In the genomic region with DNA sequence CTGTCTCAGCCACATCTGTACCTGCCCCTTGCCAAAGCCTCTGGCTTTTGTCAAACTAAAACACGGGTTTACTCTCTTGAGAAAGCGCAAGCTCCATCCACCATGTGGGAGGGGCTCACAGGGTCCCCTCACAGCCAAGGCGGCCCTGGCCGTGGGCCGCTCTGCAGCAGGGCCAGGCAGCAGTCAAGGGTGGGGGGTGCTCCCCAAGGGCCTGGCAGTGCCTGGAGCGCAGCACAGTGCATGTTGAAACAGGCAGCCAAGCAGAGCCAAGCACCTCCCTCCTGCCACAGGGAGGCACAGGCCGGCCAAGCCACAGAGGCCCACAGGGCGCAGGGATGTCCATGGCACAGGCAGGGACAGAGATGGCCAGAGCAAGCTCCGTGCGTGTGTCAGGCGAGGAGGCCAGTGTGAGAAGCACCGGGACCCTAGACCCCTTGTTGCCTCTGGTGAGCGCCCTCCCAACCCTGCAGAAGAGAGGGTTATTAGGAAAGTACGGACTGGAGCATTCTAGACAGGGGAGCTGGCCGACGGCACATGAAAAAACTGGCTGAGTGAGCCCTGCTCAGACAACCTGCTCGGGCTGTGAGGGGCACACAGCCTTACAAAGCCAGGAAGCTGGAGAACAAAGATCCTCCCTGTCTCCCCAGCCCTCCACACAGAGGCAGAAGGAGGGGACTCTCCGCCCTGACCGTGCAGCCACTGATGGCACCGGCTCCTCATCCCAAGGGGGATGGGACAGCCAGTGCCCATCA, we compare ENCODE assay signal across 9 cellular contexts. TPM values are rescaled to one million over a fixed set of nuclear protein-coding genes. Genes with fewer than 3 reads are reported as not detected.
A peak's percentile ranks its signal among the peaks of the same experiment; 100 is the strongest.
DNase-seq lines count a peak whose midpoint lies in the region; ATAC-seq, FAIRE-seq and TF ChIP-seq lines count a peak whose summit lies in the region.
"Had no signal": no experiment of that assay in that cellular context is flagged by ENCODE, and none has a peak within 500 bp of the region (broad histone marks: within the 10 kb centered on the region; RNA-seq: fewer than 3 reads in every experiment).

No MANE protein-coding gene starts in this region.

- H3K27ac ChIP-seq in SK-N-SH (ENCODE audit: low read depth in 2 of 2, low read length in 1 of 2): peak overlapping the region in 1 of 2 experiments; percentile 29; a peak in 2 of 4 replicates
- peak overlapping the region in 2 of 4 donors; percentile 26 to 35 for H3K27ac ChIP-seq in gastroesophageal sphincter
- H3K27ac ChIP-seq: ascending aorta had no signal

- peak; percentile 93 for DNase-seq in Ammon's horn (ENCODE audit: low spot score)
- peak; percentile 86 for DNase-seq in SK-N-SH
- DNase-seq in urothelium cell line (ENCODE audit: low spot score): no peak
- no peak for DNase-seq in NCI-H524 treated with DMSO at 0.1 percent for 48 hours (lab: John Stamatoyannopoulos, UW)
- DNase-seq in GM12891 (ENCODE audit: insufficient read length, low spot score): no peak
- DNase-seq in activated naive CD8-positive, alpha-beta T cell treated with anti-CD3 and anti-CD28 coated beads, Interleukin-2, amount 50 U/mL, for 24 hours: no peak

- TF ChIP-seq CTCF in SK-N-SH (IDR thresholded peaks at IDR 0.05) (no peak), gastroesophageal sphincter (IDR thresholded peaks at IDR 0.05) (no peak)

- no peak for TF ChIP-seq RAD21 in SK-N-SH (IDR thresholded peaks at IDR 0.05; ENCODE audit: low read length)

- H3K27me3 ChIP-seq in SK-N-SH (ENCODE audit: insufficient read depth) (no peaks in the 10 kb centered on the region), gastroesophageal sphincter (no peaks in the 10 kb centered on the region), neuron (ENCODE audit: insufficient read depth, low read length) (no peaks in the 10 kb centered on the region)
- H3K27me3 ChIP-seq: ascending aorta had no signal

- TF ChIP-seq POLR2A in gastroesophageal sphincter (IDR thresholded peaks at IDR 0.05) (no peak), GM12891 (IDR thresholded peaks at IDR 0.05; ENCODE audit: low read depth, low read length) (no peak)

- POLR2A ChIA-PET in SK-N-SH (lab: Yijun Ruan, JAX): interaction anchor here (0.6 kb wide), 1 partner anchor 67 kb away, joined by 4 read pairs; the partner anchor contains the start of gene SLBP

- H3K79me2 ChIP-seq in SK-N-SH (ENCODE audit: insufficient read depth): no peaks in the 10 kb centered on the region

- H3K4me2 ChIP-seq in SK-N-SH: no peak overlapping the region

- no peak overlapping the region for H3K9ac ChIP-seq in SK-N-SH

- WGBS in SK-N-SH (ENCODE audit: low lambda C conversion rate): 89% methylated on average over 11 of the region's 20 CpGs
- 17% methylated on average over 2 of the region's 20 CpGs; no CpG with 5 or more reads in 1 of the 2 donors for WGBS in gastroesophageal sphincter (ENCODE audit: low coverage in 1 of 2), 2 donors

- FAIRE-seq in urothelium cell line (lab: Jason Lieb, UNC): no peak
- no peak for FAIRE-seq in GM12891 (lab: Jason Lieb, UNC)

- peaks cover 1% of the 10 kb centered on the region for H3K4me1 Mint-ChIP-seq in activated naive CD8-positive, alpha-beta T cell treated with anti-CD3 and anti-CD28 coated beads, Interleukin-2, amount 50 U/mL, for 24 hours

- H3K36me3 ChIP-seq in SK-N-SH (replicated peaks in 1 of 2; ENCODE audit: control insufficient read depth in 1 of 2, insufficient read depth in 2 of 2, low read length in 1 of 2) (no peaks in the 10 kb centered on the region), gastroesophageal sphincter (no peaks in the 10 kb centered on the region), neuron (ENCODE audit: insufficient read depth, low read length) (no peaks in the 10 kb centered on the region)
- H3K36me3 ChIP-seq: ascending aorta had no signal

- ATAC-seq in gastroesophageal sphincter: peak; percentile 84
- no peak for ATAC-seq in activated naive CD8-positive, alpha-beta T cell treated with anti-CD3 and anti-CD28 coated beads, Interleukin-2, amount 50 U/mL, for 24 hours

- H3F3A ChIP-seq in SK-N-SH (replicated peaks; ENCODE audit: insufficient read depth): no peaks in the 10 kb centered on the region

- no peaks in the 10 kb centered on the region for H3K9me3 ChIP-seq in SK-N-SH
- no peaks in the 10 kb centered on the region for H3K9me3 ChIP-seq in gastroesophageal sphincter
- no peaks in the 10 kb centered on the region for H3K9me3 ChIP-seq in neuron (ENCODE audit: low read length)
- H3K9me3 ChIP-seq: ascending aorta had no signal

- no peaks in the 10 kb centered on the region for H3K9me2 ChIP-seq in SK-N-SH

- H3K4me3 Mint-ChIP-seq in activated naive CD8-positive, alpha-beta T cell treated with anti-CD3 and anti-CD28 coated beads, Interleukin-2, amount 50 U/mL, for 24 hours: no peak overlapping the region

- no peak overlapping the region for H3K27ac Mint-ChIP-seq in activated naive CD8-positive, alpha-beta T cell treated with anti-CD3 and anti-CD28 coated beads, Interleukin-2, amount 50 U/mL, for 24 hours

- H3K4me3 ChIP-seq in SK-N-SH (ENCODE audit: low read depth in 2 of 2, low read length in 1 of 2): no peak overlapping the region
- H3K4me3 ChIP-seq in gastroesophageal sphincter: peak overlapping the region in 1 of 2 donors; percentile 12
- H3K4me3 ChIP-seq in neuron (ENCODE audit: low read length): peak overlapping the region; percentile 17

- H3K36me3 Mint-ChIP-seq in activated naive CD8-positive, alpha-beta T cell treated with anti-CD3 and anti-CD28 coated beads, Interleukin-2, amount 50 U/mL, for 24 hours (ENCODE audit: low read depth): no peaks in the 10 kb centered on the region

- peaks cover 3% of the 10 kb centered on the region; the same call in 1 of the 2 replicates for H4K20me1 ChIP-seq in SK-N-SH (ENCODE audit: insufficient read depth)

- TF ChIP-seq EP300 in SK-N-SH (IDR thresholded peaks at IDR 0.05; ENCODE audit: borderline replicate concordance in 1 of 2, low read depth in 1 of 2, low read length in 1 of 2) (peak in 1 of 2 experiments; percentile 23; a peak in 1 of 4 replicates), gastroesophageal sphincter (IDR thresholded peaks at IDR 0.05) (no peak)

- H3K4me1 ChIP-seq in SK-N-SH (ENCODE audit: control insufficient read depth in 1 of 2, insufficient read depth in 2 of 2, low read depth in 1 of 2, low read length in 1 of 2) (peaks cover 0 to 19% of the 10 kb centered on the region in 2 experiments; a peak in 1 of 4 replicates), gastroesophageal sphincter (peaks cover 0 to 18% (median 4%) of the 10 kb centered on the region in 3 donors), neuron (ENCODE audit: insufficient read depth, low read length) (peaks cover 11% of the 10 kb centered on the region)

- H3K9me3 Mint-ChIP-seq in activated naive CD8-positive, alpha-beta T cell treated with anti-CD3 and anti-CD28 coated beads, Interleukin-2, amount 50 U/mL, for 24 hours: no peaks in the 10 kb centered on the region

- no peaks in the 10 kb centered on the region for H3K27me3 Mint-ChIP-seq in activated naive CD8-positive, alpha-beta T cell treated with anti-CD3 and anti-CD28 coated beads, Interleukin-2, amount 50 U/mL, for 24 hours

- no peak overlapping the region for H2AFZ ChIP-seq in SK-N-SH (ENCODE audit: low read depth)
- H2AFZ ChIP-seq in neuron (ENCODE audit: low read depth, low read length): peak overlapping the region; percentile 47

- CTCF ChIA-PET in SK-N-SH (lab: Yijun Ruan, JAX): interaction anchor here (1.0 to 5.0 kb wide), 5 partner anchors 16 to 128 kb away, joined by 3 to 29 read pairs (median 3); no protein-coding TSS in a partner anchor

TF ChIP-seq in SK-N-SH, 30 proteins besides CTCF, POLR2A, EP300 and RAD21:
- TF ChIP-seq FOXJ3 (CRISPR knock-in tag; IDR thresholded peaks at IDR 0.05) (peak; percentile 38; the same call in 1 of the 2 replicates), YY1 (IDR thresholded peaks at IDR 0.05; ENCODE audit: low read depth) (no peak)

TF ChIP-seq in GM12891, 5 proteins besides CTCF, POLR2A, EP300 and RAD21:
- TF ChIP-seq POLR2AphosphoS5 (IDR thresholded peaks at IDR 0.05; ENCODE audit: low read depth, low read length): no peak
- TF ChIP-seq POU2F2 (IDR thresholded peaks at IDR 0.05; ENCODE audit: low read depth, low read length): no peak
- no peak for TF ChIP-seq SPI1 (IDR thresholded peaks at IDR 0.05; ENCODE audit: low read depth, low read length)
- no peak for TF ChIP-seq PAX5 (IDR thresholded peaks at IDR 0.05; ENCODE audit: insufficient read depth, low read length, severe bottlenecking)
- no peak for TF ChIP-seq TAF1 (IDR thresholded peaks at IDR 0.05; ENCODE audit: low read depth, low read length)

RNA-seq across cellular contexts. Expression of gene FAM53A, which starts 39.0 kb away (rescaled TPM):
- 7.6 and 8.3 TPM in 2 replicates for polyA plus RNA-seq in SK-N-SH (2012; rRNA removed)
- polyA plus RNA-seq in SK-N-SH (2012; cell fraction: cytosol; rRNA removed): 2.8 and 6.0 TPM in 2 replicates
- 12.1 and 12.9 TPM in 2 replicates for polyA plus RNA-seq in SK-N-SH (2012; cell fraction: nucleus; rRNA removed)
- 10 to 100 TPM in 1 of 4 donors, 1 to 10 TPM in 3; 1.2 to 18.4 (median 4.9) TPM for total RNA-seq in gastroesophageal sphincter
- polyA plus RNA-seq in GM12891 (2012; ENCODE audit: low read depth, missing spikeins): 0.62 TPM
- total RNA-seq: ascending aorta had no signal

Comparison
In these comparisons a context has a peak if more than half of its experiments do, and no peak if none do; other contexts are left out.
1. DNase-seq: peak in Ammon's horn (single experiment) and SK-N-SH (single experiment); none in urothelium cell line (single experiment), NCI-H524 treated with DMSO at 0.1 percent for 48 hours (single experiment), GM12891 (single experiment) and activated naive CD8-positive, alpha-beta T cell treated with anti-CD3 and anti-CD28 coated beads, Interleukin-2, amount 50 U/mL, for 24 hours (single experiment).